8 cellular contexts compared by ENCODE assay signal in the genomic region with DNA sequence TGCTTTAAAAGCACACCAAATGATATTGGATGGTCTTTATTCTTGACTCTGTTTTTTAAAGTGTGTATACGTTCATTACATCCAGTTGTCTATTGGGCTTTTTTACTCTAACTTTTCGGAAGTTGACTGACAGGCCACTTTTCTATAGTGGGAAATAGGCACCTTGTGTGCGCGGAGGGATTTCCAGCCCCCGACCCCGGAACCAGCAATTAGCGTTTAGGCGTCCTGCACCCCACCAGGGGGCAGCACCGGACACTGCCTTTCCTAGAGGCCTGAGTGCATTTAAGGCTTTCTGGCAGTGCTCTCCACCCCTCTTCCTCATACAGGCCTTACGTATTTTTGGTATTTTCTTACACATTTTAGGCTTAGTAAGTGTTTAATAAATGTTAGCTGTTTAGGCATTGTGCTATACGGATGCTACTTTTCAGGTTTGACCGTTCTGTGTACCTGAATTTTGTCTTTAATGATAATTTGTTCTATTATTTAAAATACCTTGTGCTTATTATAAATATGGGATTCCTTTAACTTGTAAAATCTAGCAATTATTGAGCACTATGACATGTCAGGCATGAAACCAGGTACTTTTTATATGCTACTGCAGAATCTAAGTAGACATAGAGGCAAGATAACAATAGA.
A peak's percentile ranks its signal among the peaks of the same experiment; 100 is the strongest.
DNase-seq lines count a peak whose midpoint lies in the region; ATAC-seq and TF ChIP-seq lines count a peak whose summit lies in the region.

No MANE protein-coding gene starts in this region.

- peaks cover 0 to 44% (median 0%) of the 10 kb centered on the region in 3 donors for H3K4me1 ChIP-seq in gastroesophageal sphincter
- no peaks in the 10 kb centered on the region for H3K4me1 ChIP-seq in psoas muscle

- H3K4me3 ChIP-seq in gastroesophageal sphincter (no peak overlapping the region), psoas muscle (no peak overlapping the region)

- H3K36me3 Mint-ChIP-seq in activated T-cell treated with anti-CD3 and anti-CD28 coated beads, Interleukin-2, amount 50 U/mL, for 24 hours (ENCODE audit: low read depth): no peaks in the 10 kb centered on the region

- H3K9me3 ChIP-seq in gastroesophageal sphincter: no peaks in the 10 kb centered on the region
- no peaks in the 10 kb centered on the region for H3K9me3 ChIP-seq in psoas muscle

- peak; percentile 29 for DNase-seq in A172 (ENCODE audit: low spot score)
- DNase-seq in NOMO-1 treated with dmso at 0.1 percent for 144 hours (lab: John Stamatoyannopoulos, UW; ENCODE audit: unreplicated experiment): peak; percentile 34
- peak; percentile 72 for DNase-seq in activated T-cell treated with anti-CD3 and anti-CD28 coated beads, Interleukin-2, amount 50 U/mL, for 24 hours
- DNase-seq in psoas muscle: peak; percentile 39 to 77
- DNase-seq in hepatic stellate cell (ENCODE audit: low spot score): no peak

- ATAC-seq in GM18520 (IDR thresholded peaks at IDR 0.05; ENCODE audit: unreplicated experiment): peak; percentile 76
- peak; percentile 84 for ATAC-seq in HG03060 (IDR thresholded peaks at IDR 0.05; ENCODE audit: low read depth, unreplicated experiment)
- no peak for ATAC-seq in gastroesophageal sphincter
- ATAC-seq in psoas muscle: peak in 2 of 4 donors; percentile 54 to 78

- no peak overlapping the region for H3K4me3 Mint-ChIP-seq in activated T-cell treated with anti-CD3 and anti-CD28 coated beads, Interleukin-2, amount 50 U/mL, for 24 hours

- TF ChIP-seq CTCF in gastroesophageal sphincter (IDR thresholded peaks at IDR 0.05) (peak; percentile 22 to 70 (median 46)), psoas muscle (IDR thresholded peaks at IDR 0.05) (peak; percentile 51)

- no peaks in the 10 kb centered on the region for H3K27me3 Mint-ChIP-seq in activated T-cell treated with anti-CD3 and anti-CD28 coated beads, Interleukin-2, amount 50 U/mL, for 24 hours

- no peaks in the 10 kb centered on the region for H3K27me3 ChIP-seq in gastroesophageal sphincter
- H3K27me3 ChIP-seq in psoas muscle (ENCODE audit: insufficient read depth in 3 of 3, low read length in 2 of 3): no peaks in the 10 kb centered on the region

- no peak overlapping the region for H3K27ac Mint-ChIP-seq in activated T-cell treated with anti-CD3 and anti-CD28 coated beads, Interleukin-2, amount 50 U/mL, for 24 hours

- 66 to 74% methylated on average over 4 to 11 of the region's 12 CpGs for WGBS in gastroesophageal sphincter (ENCODE audit: low coverage in 1 of 2), 2 donors
- WGBS in psoas muscle, 3 donors: 56 to 71% (median 66%) methylated on average over 12 of the region's 12 CpGs

- intact Hi-C loops in psoas muscle (cut with DNase I): no loop called here

- TF ChIP-seq EP300 in gastroesophageal sphincter (IDR thresholded peaks at IDR 0.05): no peak

- H3K36me3 ChIP-seq in gastroesophageal sphincter (no peaks in the 10 kb centered on the region), psoas muscle (ENCODE audit: insufficient read depth in 1 of 2, low read depth in 1 of 2) (no peaks in the 10 kb centered on the region)

- TF ChIP-seq POLR2A in gastroesophageal sphincter (IDR thresholded peaks at IDR 0.05): no peak

- H3K27ac ChIP-seq in gastroesophageal sphincter (no peak overlapping the region), psoas muscle (no peak overlapping the region)

- H3K9me3 Mint-ChIP-seq in activated T-cell treated with anti-CD3 and anti-CD28 coated beads, Interleukin-2, amount 50 U/mL, for 24 hours: no peaks in the 10 kb centered on the region

- peaks cover 4% of the 10 kb centered on the region for H3K4me1 Mint-ChIP-seq in activated T-cell treated with anti-CD3 and anti-CD28 coated beads, Interleukin-2, amount 50 U/mL, for 24 hours (ENCODE audit: low read depth)
